In genomic region chr11:126155402-126156187, GRCh38 we compare ENCODE assay signal across 20 cellular contexts.
"Had no signal": no experiment of that assay in that cellular context is flagged by ENCODE, and none has a peak within 500 bp of the region (broad histone marks: within the 10 kb centered on the region; RNA-seq: fewer than 3 reads in every experiment).

No MANE protein-coding gene starts in this region.

- H3K27me3 ChIP-seq: right atrium auricular region, thyroid gland, vagina had no signal

- H3K9me3 ChIP-seq: prostate gland, stomach, thyroid gland, vagina had no signal

- H2AFZ ChIP-seq: parathyroid adenoma had no signal

- H3K36me3 ChIP-seq: prostate gland, right atrium auricular region, stomach, thyroid gland, vagina had no signal

- H3K4me2 ChIP-seq: smooth muscle cell had no signal

- ATAC-seq: effector memory CD8-positive, alpha-beta T cell; naive thymus-derived CD4-positive, alpha-beta T cell; sciatic nerve; stimulated activated effector memory CD8-positive, alpha-beta T cell treated with anti-CD3 and anti-CD28 coated beads, Interleukin-12 subunit alpha, Interleukin-12 subunit beta, amount 100 ng/mL, for 72 hours had no signal

- H3K4me1 ChIP-seq: parathyroid adenoma, prostate gland, right atrium auricular region, stomach, thyroid gland, vagina had no signal

- H3K27ac ChIP-seq: coronary artery, parathyroid adenoma, prostate gland, right atrium auricular region, stomach, thyroid gland, vagina had no signal

- H3K4me3 ChIP-seq: coronary artery, lung, prostate gland, right atrium auricular region, smooth muscle cell, stomach, thyroid gland, vagina had no signal

- H3K79me2 ChIP-seq: parathyroid adenoma had no signal

- H3K27ac Mint-ChIP-seq: effector memory CD8-positive, alpha-beta T cell; memory B cell; stimulated activated effector memory CD8-positive, alpha-beta T cell treated with anti-CD3 and anti-CD28 coated beads, Interleukin-12 subunit alpha, Interleukin-12 subunit beta, amount 100 ng/mL, for 72 hours had no signal

- H3K9ac ChIP-seq: parathyroid adenoma had no signal

- DNase-seq: effector memory CD8-positive, alpha-beta T cell; midbrain; naive thymus-derived CD4-positive, alpha-beta T cell; stimulated activated CD4-positive, alpha-beta T cell treated with anti-CD3 and anti-CD28 coated beads, Interleukin-2, amount 100 ng/mL, for 24 hours; stimulated activated CD4-positive, alpha-beta T cell treated with anti-CD3 and anti-CD28 coated beads, Interleukin-4, amount 100 ng/mL, for 24 hours; stimulated activated naive CD4-positive, alpha-beta T cell treated with Interleukin-2 at 50 U/mL for 16 hours; stomach; thyroid gland; trophoblast cell had no signal

- H3K4me3 Mint-ChIP-seq: effector memory CD8-positive, alpha-beta T cell; memory B cell; naive thymus-derived CD4-positive, alpha-beta T cell; neural crest cell; stimulated activated effector memory CD8-positive, alpha-beta T cell treated with anti-CD3 and anti-CD28 coated beads, Interleukin-12 subunit alpha, Interleukin-12 subunit beta, amount 100 ng/mL, for 72 hours had no signal

- H3K36me3 Mint-ChIP-seq: stimulated activated effector memory CD8-positive, alpha-beta T cell treated with anti-CD3 and anti-CD28 coated beads, Interleukin-12 subunit alpha, Interleukin-12 subunit beta, amount 100 ng/mL, for 72 hours had no signal

- H3K4me1 Mint-ChIP-seq: memory B cell; stimulated activated effector memory CD8-positive, alpha-beta T cell treated with anti-CD3 and anti-CD28 coated beads, Interleukin-12 subunit alpha, Interleukin-12 subunit beta, amount 100 ng/mL, for 72 hours had no signal
